22 cellular contexts compared by ENCODE assay signal in genomic region chr3:155286745-155287144, GRCh38. TPM values are rescaled to one million over a fixed set of nuclear protein-coding genes. Genes with fewer than 3 reads are reported as not detected.
DNase-seq lines count a peak whose midpoint lies in the region; ATAC-seq and TF ChIP-seq lines count a peak whose summit lies in the region.
"Had no signal": no experiment of that assay in that cellular context is flagged by ENCODE, and none has a peak within 500 bp of the region (broad histone marks: within the 10 kb centered on the region; RNA-seq: fewer than 3 reads in every experiment).

No MANE protein-coding gene starts in this region.

- no peaks in the 10 kb centered on the region for H3K36me3 ChIP-seq in DND-41 (ENCODE audit: insufficient read depth, low read length)
- no peaks in the 10 kb centered on the region for H3K36me3 ChIP-seq in body of pancreas (replicated peaks in 1 of 2; ENCODE audit: insufficient read depth in 1 of 2, low read depth in 2 of 2)
- H3K36me3 ChIP-seq in CD8-positive, alpha-beta T cell (ENCODE audit: insufficient read depth, low read length) = no peaks in the 10 kb centered on the region
- H3K36me3 ChIP-seq: MG63, SJCRH30 had no signal

- H3K27ac ChIP-seq in DND-41 (ENCODE audit: low read length) (no peak overlapping the region), body of pancreas (no peak overlapping the region)
- H3K27ac ChIP-seq in CD8-positive, alpha-beta T cell (ENCODE audit: low read depth, low read length) = no peak overlapping the region
- H3K27ac ChIP-seq: SJCRH30 had no signal

- H3K27me3 ChIP-seq in DND-41 (ENCODE audit: insufficient read depth, low read length, poor library complexity) = no peaks in the 10 kb centered on the region
- H3K27me3 ChIP-seq in body of pancreas = no peaks in the 10 kb centered on the region
- no peaks in the 10 kb centered on the region for H3K27me3 ChIP-seq in CD8-positive, alpha-beta T cell (ENCODE audit: insufficient read depth, low read length)
- H3K27me3 ChIP-seq: MG63, SJCRH30 had no signal

- in situ Hi-C loops in astrocyte of the spinal cord (cut with HindIII; ENCODE audit: low sequenced_read_pairs) = no loop called here

- H3K27ac Mint-ChIP-seq in CD8-positive, alpha-beta T cell = no peak overlapping the region
- H3K27ac Mint-ChIP-seq: B cell, CD14-positive monocyte had no signal

- peak overlapping the region; percentile 10; the same call in 1 of the 2 replicates for H2AFZ ChIP-seq in DND-41 (ENCODE audit: low read depth, low read length)

- TF ChIP-seq POLR2A in body of pancreas (IDR thresholded peaks at IDR 0.05) = no peak

- intact Hi-C loops in body of pancreas (cut with DNase I) = no loop called here
- intact Hi-C loops in CD8-positive, alpha-beta T cell (cut with DNase I, micrococcal nuclease) = no loop called here

- 54 to 58% methylated on average over 2 of the region's 2 CpGs for WGBS in body of pancreas, 2 donors

- H3K9me3 ChIP-seq in DND-41 (ENCODE audit: insufficient read depth, low read length, severe bottlenecking) (no peaks in the 10 kb centered on the region), body of pancreas (no peaks in the 10 kb centered on the region)
- H3K9me3 ChIP-seq in CD8-positive, alpha-beta T cell (ENCODE audit: low read length) = no peaks in the 10 kb centered on the region
- H3K9me3 ChIP-seq: MG63, SJCRH30 had no signal

- POLR2A ChIA-PET in CD8-positive, alpha-beta T cell (lab: Charles Lee) = no interaction called here

- no peaks in the 10 kb centered on the region for H3K4me1 Mint-ChIP-seq in CD8-positive, alpha-beta T cell (ENCODE audit: low read depth)
- H3K4me1 Mint-ChIP-seq: B cell, CD14-positive monocyte had no signal

- no peaks in the 10 kb centered on the region for H4K20me1 ChIP-seq in DND-41 (ENCODE audit: insufficient read depth, low read length)

- no peak overlapping the region for H3K9ac ChIP-seq in DND-41 (ENCODE audit: low read depth, low read length)

- H3K36me3 Mint-ChIP-seq in CD8-positive, alpha-beta T cell = no peaks in the 10 kb centered on the region
- H3K36me3 Mint-ChIP-seq: CD14-positive monocyte had no signal

- TF ChIP-seq CTCF in DND-41 (IDR thresholded peaks at IDR 0.05; ENCODE audit: borderline replicate concordance, extremely low read depth, low read length, poor library complexity, severe bottlenecking) (no peak), astrocyte of the spinal cord (IDR thresholded peaks at IDR 0.05; ENCODE audit: low read depth, low read length) (no peak), foreskin fibroblast (IDR thresholded peaks at IDR 0.05; ENCODE audit: low read depth, low read length) (no peak), body of pancreas (IDR thresholded peaks at IDR 0.05) (no peak)
- TF ChIP-seq CTCF in CD8-positive, alpha-beta T cell (IDR thresholded peaks at IDR 0.05) = no peak

- no peaks in the 10 kb centered on the region for H3K79me2 ChIP-seq in DND-41 (ENCODE audit: insufficient read depth, low read length)

- H3K4me1 ChIP-seq in DND-41 (ENCODE audit: insufficient read depth, low read length) = peaks cover 13% of the 10 kb centered on the region
- H3K4me1 ChIP-seq in body of pancreas = no peaks in the 10 kb centered on the region
- H3K4me1 ChIP-seq in CD8-positive, alpha-beta T cell (ENCODE audit: insufficient read depth, low read length) = no peaks in the 10 kb centered on the region
- H3K4me1 ChIP-seq: SJCRH30 had no signal

- no peak for DNase-seq in DND-41
- DNase-seq in HCEC 1CT = peak; percentile 35
- DNase-seq in astrocyte of the spinal cord (ENCODE audit: low read depth, low spot score) = peak; percentile 14
- DNase-seq in foreskin fibroblast = peak; percentile 10 to 49
- no peak for DNase-seq in dedifferentiated amniotic fluid mesenchymal stem cell (ENCODE audit: extremely low spot score)
- no peak for DNase-seq in body of pancreas
- no peak for DNase-seq in CD8-positive, alpha-beta T cell
- DNase-seq: Kasumi-1; MG63; NCI-H1048; NCI-H1436; NCI-H187 treated with DMSO at 0.1 percent for 48 hours; NCI-H2227 treated with DMSO at 0.1 percent for 48 hours; NCI-H510A; NK-92 treated with Interleukin-12 subunit alpha and Interleukin-12 subunit beta, amount 100 ng/mL, for 24 hours; OCI-M1; SJCRH30 had no signal

- no peaks in the 10 kb centered on the region for H3K9me3 Mint-ChIP-seq in CD8-positive, alpha-beta T cell

- no peak overlapping the region for H3K4me2 ChIP-seq in DND-41 (ENCODE audit: insufficient read depth, low read length)

- H3K4me3 Mint-ChIP-seq in CD8-positive, alpha-beta T cell = no peak overlapping the region
- H3K4me3 Mint-ChIP-seq: B cell, CD14-positive monocyte had no signal

- CTCF ChIA-PET in CD8-positive, alpha-beta T cell (lab: Charles Lee) = no interaction called here

- H3K4me3 ChIP-seq in DND-41 (ENCODE audit: low read depth in 1 of 2, low read length in 2 of 2) (no peak overlapping the region), astrocyte of the spinal cord (ENCODE audit: low read depth, low read length) (no peak overlapping the region), foreskin fibroblast (ENCODE audit: low read depth in 1 of 2, low read length in 2 of 2) (no peak overlapping the region), body of pancreas (no peak overlapping the region)
- no peak overlapping the region for H3K4me3 ChIP-seq in CD8-positive, alpha-beta T cell (ENCODE audit: low read depth, low read length)
- H3K4me3 ChIP-seq: MG63, SJCRH30 had no signal

- ATAC-seq in DND-41 (ENCODE audit: insufficient read depth, low read depth) (no peak), body of pancreas (no peak), HG03439 (IDR thresholded peaks at IDR 0.05; ENCODE audit: unreplicated experiment) (no peak)
- ATAC-seq in CD8-positive, alpha-beta T cell = no peak

- no peaks in the 10 kb centered on the region for H3K27me3 Mint-ChIP-seq in CD8-positive, alpha-beta T cell (ENCODE audit: low read depth)
- H3K27me3 Mint-ChIP-seq: B cell had no signal

RNA-seq across cellular contexts. Expression of gene STRIT1, which starts 6.7 kb away (rescaled TPM):
- total RNA-seq in body of pancreas = not detected
- total RNA-seq in CD8-positive, alpha-beta T cell = not detected
- total RNA-seq: A172, B cell, G401, SJCRH30 had no signal

Comparison
In these comparisons a context has a peak if more than half of its experiments do, and no peak if none do; other contexts are left out.
1. DNase-seq: peak in HCEC 1CT (single experiment), astrocyte of the spinal cord (single experiment) and foreskin fibroblast (2 of 2); none in DND-41 (single experiment), dedifferentiated amniotic fluid mesenchymal stem cell (single experiment), body of pancreas (0 of 4) and CD8-positive, alpha-beta T cell (0 of 7).